In the genomic region with DNA sequence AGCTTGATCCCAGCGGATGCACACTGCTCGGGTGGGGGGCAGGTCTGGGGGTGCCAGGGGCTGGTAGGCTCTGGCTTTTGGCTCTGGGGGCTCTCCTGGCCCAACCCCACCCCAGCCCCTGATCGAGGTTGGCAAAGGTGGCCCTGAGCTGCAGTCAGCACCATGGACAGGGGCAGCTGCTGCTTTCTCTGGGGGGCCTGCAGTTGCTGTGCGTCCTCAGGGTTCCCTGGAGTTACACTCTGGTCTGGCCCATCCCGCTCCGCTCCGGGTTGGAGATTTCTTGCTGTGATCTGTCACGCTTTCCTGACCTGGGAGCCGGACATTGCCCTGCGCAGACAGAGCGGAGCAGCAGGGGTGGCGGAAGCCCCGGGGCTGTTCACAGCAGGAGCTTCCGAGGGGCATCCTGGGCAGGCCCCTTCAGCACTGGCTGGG, we compare ENCODE assay signal across 1 cellular context.
TF ChIP-seq lines count a peak whose summit lies in the region.

No MANE protein-coding gene starts in this region.

TF ChIP-seq in HepG2, 621 proteins besides CTCF, POLR2A, EP300 and RAD21 (continued from another document and continues in another):
- no peak for TF ChIP-seq ZNF513 (CRISPR knock-in tag; conservative IDR thresholded peaks at IDR 0.05)
- TF ChIP-seq SETDB1 (CRISPR knock-in tag; IDR thresholded peaks at IDR 0.05; ENCODE audit: borderline replicate concordance): no peak
- 0 out of 2 replicates have a peak, but pooled peaks have one; percentile 32 for TF ChIP-seq ZFP90 (CRISPR knock-in tag; IDR thresholded peaks at IDR 0.05; ENCODE audit: borderline replicate concordance)
- TF ChIP-seq NKX3-1 (CRISPR knock-in tag; IDR thresholded peaks at IDR 0.05): 0 out of 2 replicates have a peak, but pooled peaks have one; percentile 28
- no peak for TF ChIP-seq XRCC5 (optimal IDR thresholded peaks at IDR 0.05; ENCODE audit: low read length)
- 0 out of 2 replicates have a peak, but pooled peaks have one; percentile 51 for TF ChIP-seq ZNF430 (CRISPR knock-in tag; IDR thresholded peaks at IDR 0.05)
- 0 out of 2 replicates have a peak, but pooled peaks have one; percentile 35 for TF ChIP-seq CREB3 (CRISPR knock-in tag; IDR thresholded peaks at IDR 0.05)
- TF ChIP-seq RXRB (CRISPR knock-in tag; IDR thresholded peaks at IDR 0.05; ENCODE audit: borderline replicate concordance): 0 out of 2 replicates have a peak, but pooled peaks have one; percentile 14
- TF ChIP-seq CBX2 (IDR thresholded peaks at IDR 0.05; ENCODE audit: low read depth, low read length): no peak
- TF ChIP-seq CBX2 (CRISPR knock-in tag; IDR thresholded peaks at IDR 0.05; ENCODE audit: low read depth): no peak
- peak; percentile 53; the same call in 1 of the 2 replicates for TF ChIP-seq ZNF574 (CRISPR knock-in tag; IDR thresholded peaks at IDR 0.05)
- no peak for TF ChIP-seq NR2F1 (CRISPR knock-in tag; IDR thresholded peaks at IDR 0.05)
- 0 out of 2 replicates have a peak, but pooled peaks have one; percentile 50 for TF ChIP-seq MED13 (CRISPR knock-in tag; IDR thresholded peaks at IDR 0.05)
- peak; percentile 26; the same call in 1 of the 2 replicates for TF ChIP-seq ZFP37 (CRISPR knock-in tag; IDR thresholded peaks at IDR 0.05; ENCODE audit: borderline replicate concordance)
- TF ChIP-seq, protein P1, sequence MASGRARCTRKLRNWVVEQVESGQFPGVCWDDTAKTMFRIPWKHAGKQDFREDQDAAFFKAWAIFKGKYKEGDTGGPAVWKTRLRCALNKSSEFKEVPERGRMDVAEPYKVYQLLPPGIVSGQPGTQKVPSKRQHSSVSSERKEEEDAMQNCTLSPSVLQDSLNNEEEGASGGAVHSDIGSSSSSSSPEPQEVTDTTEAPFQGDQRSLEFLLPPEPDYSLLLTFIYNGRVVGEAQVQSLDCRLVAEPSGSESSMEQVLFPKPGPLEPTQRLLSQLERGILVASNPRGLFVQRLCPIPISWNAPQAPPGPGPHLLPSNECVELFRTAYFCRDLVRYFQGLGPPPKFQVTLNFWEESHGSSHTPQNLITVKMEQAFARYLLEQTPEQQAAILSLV (CRISPR knock-in tag; IDR thresholded peaks at IDR 0.05; ENCODE audit: borderline replicate concordance): peak; percentile 51; the same call in 1 of the 2 replicates
- TF ChIP-seq ZNF432 (CRISPR knock-in tag; IDR thresholded peaks at IDR 0.05; ENCODE audit: borderline replicate concordance): no peak
- TF ChIP-seq ATF3 (CRISPR knock-in tag; IDR thresholded peaks at IDR 0.05): 0 out of 2 replicates have a peak, but pooled peaks have one; percentile 37
- TF ChIP-seq PTBP1 (IDR thresholded peaks at IDR 0.05; ENCODE audit: low read depth, low read length, poor library complexity, severe bottlenecking): no peak
- TF ChIP-seq, protein P2, sequence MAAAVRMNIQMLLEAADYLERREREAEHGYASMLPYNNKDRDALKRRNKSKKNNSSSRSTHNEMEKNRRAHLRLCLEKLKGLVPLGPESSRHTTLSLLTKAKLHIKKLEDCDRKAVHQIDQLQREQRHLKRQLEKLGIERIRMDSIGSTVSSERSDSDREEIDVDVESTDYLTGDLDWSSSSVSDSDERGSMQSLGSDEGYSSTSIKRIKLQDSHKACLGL (CRISPR knock-in tag; IDR thresholded peaks at IDR 0.05): peak; percentile 26; the same call in 1 of the 2 replicates
- TF ChIP-seq SPEN (CRISPR knock-in tag; IDR thresholded peaks at IDR 0.05; ENCODE audit: low read depth): 0 out of 2 replicates have a peak, but pooled peaks have one; percentile 17
- peak; percentile 51; the same call in 1 of the 2 replicates for TF ChIP-seq ZBTB10 (CRISPR knock-in tag; IDR thresholded peaks at IDR 0.05; ENCODE audit: borderline replicate concordance)
- TF ChIP-seq SAP130 (CRISPR knock-in tag; IDR thresholded peaks at IDR 0.05; ENCODE audit: low read depth): peak; percentile 20; the same call in 1 of the 2 replicates
- 0 out of 2 replicates have a peak, but pooled peaks have one; percentile 5 for TF ChIP-seq ZNF446 (CRISPR knock-in tag; IDR thresholded peaks at IDR 0.05)
- no peak for TF ChIP-seq KAT8 (CRISPR knock-in tag; IDR thresholded peaks at IDR 0.05)
- TF ChIP-seq ZNF232 (CRISPR knock-in tag; IDR thresholded peaks at IDR 0.05; ENCODE audit: borderline replicate concordance): 0 out of 2 replicates have a peak, but pooled peaks have one; percentile 55
- TF ChIP-seq ZNF766 (CRISPR knock-in tag; IDR thresholded peaks at IDR 0.05; ENCODE audit: borderline replicate concordance): 0 out of 2 replicates have a peak, but pooled peaks have one; percentile 30
- no peak for TF ChIP-seq ZNF547 (CRISPR knock-in tag; IDR thresholded peaks at IDR 0.05)
- TF ChIP-seq ZNF12 (CRISPR knock-in tag; IDR thresholded peaks at IDR 0.05): 0 out of 2 replicates have a peak, but pooled peaks have one; percentile 22
- TF ChIP-seq, protein P3, sequence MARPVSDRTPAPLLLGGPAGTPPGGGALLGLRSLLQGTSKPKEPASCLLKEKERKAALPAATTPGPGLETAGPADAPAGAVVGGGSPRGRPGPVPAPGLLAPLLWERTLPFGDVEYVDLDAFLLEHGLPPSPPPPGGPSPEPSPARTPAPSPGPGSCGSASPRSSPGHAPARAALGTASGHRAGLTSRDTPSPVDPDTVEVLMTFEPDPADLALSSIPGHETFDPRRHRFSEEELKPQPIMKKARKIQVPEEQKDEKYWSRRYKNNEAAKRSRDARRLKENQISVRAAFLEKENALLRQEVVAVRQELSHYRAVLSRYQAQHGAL (CRISPR knock-in tag; IDR thresholded peaks at IDR 0.05; ENCODE audit: not compliant biosample characterization): peak; percentile 47
- TF ChIP-seq, protein P4, sequence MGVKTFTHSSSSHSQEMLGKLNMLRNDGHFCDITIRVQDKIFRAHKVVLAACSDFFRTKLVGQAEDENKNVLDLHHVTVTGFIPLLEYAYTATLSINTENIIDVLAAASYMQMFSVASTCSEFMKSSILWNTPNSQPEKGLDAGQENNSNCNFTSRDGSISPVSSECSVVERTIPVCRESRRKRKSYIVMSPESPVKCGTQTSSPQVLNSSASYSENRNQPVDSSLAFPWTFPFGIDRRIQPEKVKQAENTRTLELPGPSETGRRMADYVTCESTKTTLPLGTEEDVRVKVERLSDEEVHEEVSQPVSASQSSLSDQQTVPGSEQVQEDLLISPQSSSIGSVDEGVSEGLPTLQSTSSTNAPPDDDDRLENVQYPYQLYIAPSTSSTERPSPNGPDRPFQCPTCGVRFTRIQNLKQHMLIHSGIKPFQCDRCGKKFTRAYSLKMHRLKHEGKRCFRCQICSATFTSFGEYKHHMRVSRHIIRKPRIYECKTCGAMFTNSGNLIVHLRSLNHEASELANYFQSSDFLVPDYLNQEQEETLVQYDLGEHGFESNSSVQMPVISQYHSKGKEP (CRISPR knock-in tag; IDR thresholded peaks at IDR 0.05): peak; percentile 87; the same call in 1 of the 2 replicates
- peak; percentile 65 for TF ChIP-seq SALL1 (CRISPR knock-in tag; IDR thresholded peaks at IDR 0.05)
- no peak for TF ChIP-seq RBAK (CRISPR knock-in tag; IDR thresholded peaks at IDR 0.05)
- TF ChIP-seq BORCS8-MEF2B (CRISPR knock-in tag; IDR thresholded peaks at IDR 0.05): peak; percentile 66; the same call in 1 of the 2 replicates
- TF ChIP-seq, protein P5, sequence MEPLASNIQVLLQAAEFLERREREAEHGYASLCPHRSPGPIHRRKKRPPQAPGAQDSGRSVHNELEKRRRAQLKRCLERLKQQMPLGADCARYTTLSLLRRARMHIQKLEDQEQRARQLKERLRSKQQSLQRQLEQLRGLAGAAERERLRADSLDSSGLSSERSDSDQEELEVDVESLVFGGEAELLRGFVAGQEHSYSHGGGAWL (CRISPR knock-in tag; IDR thresholded peaks at IDR 0.05): peak; percentile 31; the same call in 1 of the 2 replicates
- TF ChIP-seq KLF6 (CRISPR knock-in tag; IDR thresholded peaks at IDR 0.05): peak; percentile 68; the same call in 1 of the 2 replicates
- TF ChIP-seq ZNF768 (CRISPR knock-in tag; IDR thresholded peaks at IDR 0.05): peak; percentile 80; the same call in 1 of the 2 replicates
- TF ChIP-seq SCMH1 (CRISPR knock-in tag; IDR thresholded peaks at IDR 0.05; ENCODE audit: borderline replicate concordance): no peak
- TF ChIP-seq KMT2B (CRISPR knock-in tag; IDR thresholded peaks at IDR 0.05): 0 out of 2 replicates have a peak, but pooled peaks have one; percentile 26
- no peak for TF ChIP-seq YEATS2 (CRISPR knock-in tag; IDR thresholded peaks at IDR 0.05; ENCODE audit: borderline replicate concordance)
- peak; percentile 93 for TF ChIP-seq MIER2 (CRISPR knock-in tag; IDR thresholded peaks at IDR 0.05)
- 0 out of 2 replicates have a peak, but pooled peaks have one; percentile 72 for TF ChIP-seq ZNF773 (CRISPR knock-in tag; IDR thresholded peaks at IDR 0.05; ENCODE audit: borderline replicate concordance)
- no peak for TF ChIP-seq U2AF1 (optimal IDR thresholded peaks at IDR 0.05; ENCODE audit: low read depth, low read length)
- TF ChIP-seq PBX3 (CRISPR knock-in tag; IDR thresholded peaks at IDR 0.05; ENCODE audit: borderline replicate concordance): peak; percentile 41; the same call in 1 of the 2 replicates
